22 cellular contexts compared by ENCODE assay signal in the genomic region with DNA sequence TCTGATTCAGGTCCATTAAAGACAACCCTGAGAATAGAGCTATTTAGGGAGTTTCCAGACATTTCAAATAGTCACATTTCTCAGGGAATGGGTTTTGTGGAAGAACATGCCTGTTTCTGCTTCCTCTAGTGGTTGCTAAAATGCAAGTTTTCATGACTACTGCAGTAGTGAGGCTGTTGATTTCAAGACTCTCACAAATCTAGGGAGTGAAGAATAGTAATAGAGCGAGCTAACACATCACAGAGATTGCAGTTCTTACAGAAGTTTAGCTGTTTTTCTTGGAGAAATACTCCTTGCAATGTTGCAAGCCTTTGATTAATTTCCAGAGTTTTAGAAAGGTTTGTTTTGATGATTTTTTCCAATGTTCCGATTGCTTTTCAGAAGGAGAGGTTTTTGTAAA.
"Had no signal": no experiment of that assay in that cellular context is flagged by ENCODE, and none has a peak within 500 bp of the region (broad histone marks: within the 10 kb centered on the region; RNA-seq: fewer than 3 reads in every experiment).

No MANE protein-coding gene starts in this region.

- H3K4me1 Mint-ChIP-seq: naive thymus-derived CD4-positive, alpha-beta T cell; nephron progenitor cell; stimulated activated memory B cell treated with anti-CD40 and anti-IgM and Interleukin-4, amounts not matched to agents 10 μg/mL and 1 μg/mL and 100 μg/mL, for 72 hours had no signal

- H3K9ac ChIP-seq: parathyroid adenoma had no signal

- H3K9me3 Mint-ChIP-seq: stimulated activated memory B cell treated with anti-CD40 and anti-IgM and Interleukin-4, amounts not matched to agents 10 μg/mL and 1 μg/mL and 100 μg/mL, for 72 hours had no signal

- H3K79me2 ChIP-seq: parathyroid adenoma had no signal

- H3K36me3 ChIP-seq: right lobe of liver, tibial artery had no signal

- H3K9me3 ChIP-seq: right lobe of liver, testis, tibial artery had no signal

- H3K36me3 Mint-ChIP-seq: naive thymus-derived CD4-positive, alpha-beta T cell; stimulated activated memory B cell treated with anti-CD40 and anti-IgM and Interleukin-4, amounts not matched to agents 10 μg/mL and 1 μg/mL and 100 μg/mL, for 72 hours; type B pancreatic cell had no signal

- DNase-seq: effector memory CD8-positive, alpha-beta T cell; mesenchymal stem cell; midbrain; naive thymus-derived CD4-positive, alpha-beta T cell; nephron progenitor cell; occipital lobe; right lobe of liver; stimulated activated CD4-positive, alpha-beta T cell treated with anti-CD3 and anti-CD28 coated beads, Interleukin-2, amount 100 ng/mL, for 24 hours; stimulated activated CD4-positive, alpha-beta T cell treated with anti-CD3 and anti-CD28 coated beads, Interleukin-4, amount 100 ng/mL, for 24 hours; stimulated activated naive CD8-positive, alpha-beta T cell treated with anti-CD3 and anti-CD28 coated beads, Interleukin-15, Interleukin-2, amounts not matched to agents 100 U/mL and 50 U/mL, for 24 hours; substantia nigra; testis; tibial artery had no signal

- H3K4me1 ChIP-seq: parathyroid adenoma, right lobe of liver, testis, tibial artery had no signal

- H3K4me3 Mint-ChIP-seq: effector memory CD8-positive, alpha-beta T cell; naive thymus-derived CD4-positive, alpha-beta T cell; nephron progenitor cell; stimulated activated memory B cell treated with anti-CD40 and anti-IgM and Interleukin-4, amounts not matched to agents 10 μg/mL and 1 μg/mL and 100 μg/mL, for 72 hours; type B pancreatic cell had no signal

- ATAC-seq: effector memory CD8-positive, alpha-beta T cell; left lobe of liver; naive thymus-derived CD4-positive, alpha-beta T cell; right lobe of liver; stimulated activated memory B cell treated with anti-CD40 and anti-IgM and Interleukin-4, amounts not matched to agents 10 μg/mL and 1 μg/mL and 100 μg/mL, for 72 hours; stimulated activated naive CD8-positive, alpha-beta T cell treated with anti-CD3 and anti-CD28 coated beads, Interleukin-15, Interleukin-2, amounts not matched to agents 100 U/mL and 50 U/mL, for 24 hours had no signal

- H3K27me3 ChIP-seq: right lobe of liver, testis, tibial artery had no signal

- H2AFZ ChIP-seq: parathyroid adenoma had no signal

- H3K27ac Mint-ChIP-seq: effector memory CD8-positive, alpha-beta T cell; naive thymus-derived CD4-positive, alpha-beta T cell; nephron progenitor cell; progenitor cell of endocrine pancreas; stimulated activated memory B cell treated with anti-CD40 and anti-IgM and Interleukin-4, amounts not matched to agents 10 μg/mL and 1 μg/mL and 100 μg/mL, for 72 hours; type B pancreatic cell had no signal

- H3K4me3 ChIP-seq: coronary artery, right lobe of liver, testis, tibial artery had no signal

- H3K27ac ChIP-seq: coronary artery, parathyroid adenoma, right lobe of liver, testis, tibial artery had no signal

- H3K27me3 Mint-ChIP-seq: effector memory CD8-positive, alpha-beta T cell; naive thymus-derived CD4-positive, alpha-beta T cell; progenitor cell of endocrine pancreas; stimulated activated memory B cell treated with anti-CD40 and anti-IgM and Interleukin-4, amounts not matched to agents 10 μg/mL and 1 μg/mL and 100 μg/mL, for 72 hours; type B pancreatic cell had no signal

- FAIRE-seq: frontal cortex, keratinocyte, urothelium cell line had no signal
